Comparison of ENCODE assay signal across 35 cellular contexts in genomic region chr3:76645724-76646123, GRCh38.
"Had no signal": no experiment of that assay in that cellular context is flagged by ENCODE, and none has a peak within 500 bp of the region (broad histone marks: within the 10 kb centered on the region; RNA-seq: fewer than 3 reads in every experiment).

No MANE protein-coding gene starts in this region.

- DNase-seq: Kasumi-1, MG63, MM.1S, MV-4-11, NCI-H1048, NCI-H1092, NCI-H1092 treated with DMSO at 0.1 percent for 48 hours, NCI-H1105, NCI-H1105 treated with DMSO at 0.1 percent for 48 hours, NCI-H1417, NCI-H1417 treated with DMSO at 0.1 percent for 48 hours, NCI-H1436, NCI-H1436 treated with DMSO at 0.1 percent for 48 hours, NCI-H146, NCI-H1694, NCI-H1694 treated with DMSO at 0.1 percent for 48 hours, NCI-H187, NCI-H187 treated with DMSO at 0.1 percent for 48 hours, NCI-H1930, NCI-H2029, NCI-H2029 treated with DMSO at 0.1 percent for 48 hours, NCI-H2081, NCI-H2081 treated with DMSO at 0.1 percent for 48 hours, NCI-H2107, NCI-H2171, NCI-H2171 treated with DMSO at 0.1 percent for 48 hours, NCI-H2227 treated with DMSO at 0.1 percent for 48 hours, NCI-H226, NCI-H345, NCI-H446, NCI-H446 treated with DMSO at 0.1 percent for 48 hours, NCI-H510A, NCI-H510A treated with DMSO at 0.1 percent for 48 hours, NCI-H524, NCI-H524 treated with DMSO at 0.1 percent for 48 hours had no signal

- H3K4me3 ChIP-seq: MG63 had no signal

- H3K36me3 ChIP-seq: MG63 had no signal

- H3K9me3 ChIP-seq: MG63 had no signal
